In genomic region chr7:122884186-122884585, GRCh38 we compare ENCODE assay signal across 16 cellular contexts. TPM values are rescaled to one million over a fixed set of nuclear protein-coding genes. Genes with fewer than 3 reads are reported as not detected.
A peak's percentile ranks its signal among the peaks of the same experiment; 100 is the strongest.
DNase-seq lines count a peak whose midpoint lies in the region; ATAC-seq and TF ChIP-seq lines count a peak whose summit lies in the region.
"Had no signal": no experiment of that assay in that cellular context is flagged by ENCODE, and none has a peak within 500 bp of the region (broad histone marks: within the 10 kb centered on the region; RNA-seq: fewer than 3 reads in every experiment).

No MANE protein-coding gene starts in this region.

- H3K36me3 Mint-ChIP-seq in activated naive CD8-positive, alpha-beta T cell treated with anti-CD3 and anti-CD28 coated beads for 36 hours = no peaks in the 10 kb centered on the region
- H3K36me3 Mint-ChIP-seq: activated naive CD4-positive, alpha-beta T cell treated with anti-CD3 and anti-CD28 coated beads, Interleukin-2, amount 50 U/mL, for 24 hours; memory B cell had no signal

- no peaks in the 10 kb centered on the region for H3K9me3 Mint-ChIP-seq in activated naive CD8-positive, alpha-beta T cell treated with anti-CD3 and anti-CD28 coated beads for 36 hours
- H3K9me3 Mint-ChIP-seq: activated naive CD4-positive, alpha-beta T cell treated with anti-CD3 and anti-CD28 coated beads, Interleukin-2, amount 50 U/mL, for 24 hours; dendritic cell treated with granulocyte-macrophage colony-stimulating factor and Interleukin-4, amounts not matched to agents 40 ng/mL and 50 ng/mL, for 4 days; memory B cell; stimulated activated naive CD8-positive, alpha-beta T cell treated with anti-CD3 and anti-CD28 coated beads, Interleukin-15, amount 100 ng/mL, for 72 hours had no signal

- TF ChIP-seq POLR2A in heart left ventricle (IDR thresholded peaks at IDR 0.05) = no peak
- TF ChIP-seq POLR2A in gastroesophageal sphincter (IDR thresholded peaks at IDR 0.05) = no peak
- no peak for TF ChIP-seq POLR2A in upper lobe of left lung (IDR thresholded peaks at IDR 0.05)

- H3K27ac Mint-ChIP-seq in activated naive CD8-positive, alpha-beta T cell treated with anti-CD3 and anti-CD28 coated beads for 36 hours = no peak overlapping the region
- H3K27ac Mint-ChIP-seq: activated CD8-positive, alpha-beta T cell treated with anti-CD3 and anti-CD28 coated beads, Interleukin-2, amount 10 ng/mL, durations not matched to agents 7 days and 5 days; activated naive CD4-positive, alpha-beta T cell treated with anti-CD3 and anti-CD28 coated beads, Interleukin-2, amount 50 U/mL, for 24 hours; dendritic cell treated with granulocyte-macrophage colony-stimulating factor and Interleukin-4, amounts not matched to agents 40 ng/mL and 50 ng/mL, for 4 days; memory B cell; stimulated activated naive CD8-positive, alpha-beta T cell treated with anti-CD3 and anti-CD28 coated beads, Interleukin-15, amount 100 ng/mL, for 72 hours had no signal

- ATAC-seq in heart left ventricle = no peak
- ATAC-seq in gastroesophageal sphincter = no peak
- no peak for ATAC-seq in upper lobe of left lung (ENCODE audit: low FRiP score in 2 of 2)
- ATAC-seq: activated CD8-positive, alpha-beta T cell treated with anti-CD3 and anti-CD28 coated beads, Interleukin-2, amount 10 ng/mL, durations not matched to agents 7 days and 5 days; stimulated activated naive CD8-positive, alpha-beta T cell treated with anti-CD3 and anti-CD28 coated beads, Interleukin-15, amount 100 ng/mL, for 72 hours had no signal

- H3K4me3 Mint-ChIP-seq in activated naive CD8-positive, alpha-beta T cell treated with anti-CD3 and anti-CD28 coated beads for 36 hours = no peak overlapping the region
- H3K4me3 Mint-ChIP-seq: activated CD8-positive, alpha-beta T cell treated with anti-CD3 and anti-CD28 coated beads, Interleukin-2, amount 10 ng/mL, durations not matched to agents 7 days and 5 days; activated naive CD4-positive, alpha-beta T cell treated with anti-CD3 and anti-CD28 coated beads, Interleukin-2, amount 50 U/mL, for 24 hours; dendritic cell treated with granulocyte-macrophage colony-stimulating factor and Interleukin-4, amounts not matched to agents 40 ng/mL and 50 ng/mL, for 4 days; memory B cell; stimulated activated naive CD8-positive, alpha-beta T cell treated with anti-CD3 and anti-CD28 coated beads, Interleukin-15, amount 100 ng/mL, for 72 hours had no signal

- TF ChIP-seq CTCF in heart left ventricle (IDR thresholded peaks at IDR 0.05) (no peak), gastroesophageal sphincter (IDR thresholded peaks at IDR 0.05) (no peak), upper lobe of left lung (IDR thresholded peaks at IDR 0.05) (no peak)

- peaks cover 0 to 33% (median 0%) of the 10 kb centered on the region in 9 donors for H3K27me3 ChIP-seq in heart left ventricle
- H3K27me3 ChIP-seq in gastroesophageal sphincter = no peaks in the 10 kb centered on the region
- H3K27me3 ChIP-seq in upper lobe of left lung = peaks cover 0 to 8% (median 0%) of the 10 kb centered on the region in 4 donors

- H3K27me3 Mint-ChIP-seq in activated naive CD8-positive, alpha-beta T cell treated with anti-CD3 and anti-CD28 coated beads for 36 hours = peaks cover 52% of the 10 kb centered on the region

- 63 to 68% (median 68%) methylated on average over 4 of the region's 4 CpGs for WGBS in heart left ventricle, 4 donors
- 53% methylated on average over 4 of the region's 4 CpGs; no CpG with 5 or more reads in 1 of the 2 donors for WGBS in gastroesophageal sphincter (ENCODE audit: low coverage in 1 of 2), 2 donors
- 37 to 53% methylated on average over 4 of the region's 4 CpGs for WGBS in upper lobe of left lung, 2 donors

- H3K4me1 ChIP-seq in heart left ventricle = peaks cover 0 to 42% (median 13%) of the 10 kb centered on the region in 12 donors
- peaks cover 2 to 69% (median 10%) of the 10 kb centered on the region in 3 donors for H3K4me1 ChIP-seq in gastroesophageal sphincter
- peaks cover 28 to 39% (median 37%) of the 10 kb centered on the region in 4 donors for H3K4me1 ChIP-seq in upper lobe of left lung
- H3K4me1 ChIP-seq: parathyroid adenoma had no signal

- H3K36me3 ChIP-seq in heart left ventricle (no peaks in the 10 kb centered on the region), gastroesophageal sphincter (no peaks in the 10 kb centered on the region), upper lobe of left lung (no peaks in the 10 kb centered on the region)

- H3K27ac ChIP-seq in heart left ventricle (peak overlapping the region in 1 of 12 donors; percentile 95), gastroesophageal sphincter (peak overlapping the region in 3 of 4 donors; percentile 7 to 96 (median 96)), upper lobe of left lung (peak overlapping the region in 3 of 4 donors; percentile 39 to 98 (median 95))
- H3K27ac ChIP-seq: parathyroid adenoma had no signal

- intact Hi-C loops in heart left ventricle (cut with DNase I) (loop anchor here in 6 of 10 donors (5.0 to 10.0 kb wide), 3 partner anchors 82 to 271 kb away; no protein-coding TSS in a partner anchor), cardiac septum (cut with DNase I) (no loop called here)

- DNase-seq in heart left ventricle = no peak
- DNase-seq in cardiac septum (ENCODE audit: low spot score) = no peak
- DNase-seq in NCI-H774 (lab: John Stamatoyannopoulos, UW) = peak; percentile 84
- DNase-seq in upper lobe of left lung = no peak
- no peak for DNase-seq in DMS 273 (lab: John Stamatoyannopoulos, UW; ENCODE audit: unreplicated experiment)
- no peak for DNase-seq in activated naive CD8-positive, alpha-beta T cell treated with anti-CD3 and anti-CD28 coated beads for 36 hours
- DNase-seq in SIG-M5 (lab: John Stamatoyannopoulos, UW) = no peak
- DNase-seq: activated CD8-positive, alpha-beta T cell treated with anti-CD3 and anti-CD28 coated beads, Interleukin-2, amount 10 ng/mL, durations not matched to agents 7 days and 5 days; DMS79 treated with DMSO at 0.1 percent for 48 hours; NCI-H446 treated with DMSO at 0.1 percent for 48 hours; stimulated activated naive CD8-positive, alpha-beta T cell treated with anti-CD3 and anti-CD28 coated beads, Interleukin-15, amount 100 ng/mL, for 72 hours had no signal

- H3K9me3 ChIP-seq in heart left ventricle (no peaks in the 10 kb centered on the region), gastroesophageal sphincter (no peaks in the 10 kb centered on the region), upper lobe of left lung (no peaks in the 10 kb centered on the region)

- H3K4me3 ChIP-seq in heart left ventricle (peak overlapping the region in 9 of 12 donors; percentile 63 to 91 (median 82)), gastroesophageal sphincter (peak overlapping the region; percentile 82 to 93), upper lobe of left lung (peak overlapping the region in 3 of 4 donors; percentile 61 to 80 (median 78))

- no peak for TF ChIP-seq EP300 in gastroesophageal sphincter (IDR thresholded peaks at IDR 0.05)
- no peak for TF ChIP-seq EP300 in upper lobe of left lung (IDR thresholded peaks at IDR 0.05)

- peaks cover 5% of the 10 kb centered on the region for H3K4me1 Mint-ChIP-seq in activated naive CD8-positive, alpha-beta T cell treated with anti-CD3 and anti-CD28 coated beads for 36 hours
- H3K4me1 Mint-ChIP-seq: memory B cell had no signal

RNA-seq across cellular contexts. Expression of gene CADPS2, which starts 2.1 kb away (rescaled TPM):
- 10 to 100 TPM in 5 of 9 donors, 1 to 10 TPM in 4; 6.5 to 29.0 (median 10.3) TPM for total RNA-seq in heart left ventricle
- polyA plus RNA-seq in heart left ventricle = 10 to 100 TPM in 1 of 2 donors, 1 to 10 TPM in 1; 6.8 to 18.9 TPM
- 6.3 TPM for total RNA-seq in cardiac septum
- total RNA-seq in gastroesophageal sphincter = 100 to 1,000 TPM in 3 of 4 donors, 10 to 100 TPM in 1; 20.3 to 205 (median 138) TPM
- total RNA-seq in upper lobe of left lung = 10 to 100 TPM; 33.3 to 74.7 (median 45.7) TPM
- total RNA-seq in activated naive CD8-positive, alpha-beta T cell treated with anti-CD3 and anti-CD28 coated beads for 36 hours = not detected
- total RNA-seq: activated CD8-positive, alpha-beta T cell treated with anti-CD3 and anti-CD28 coated beads, Interleukin-2, amount 10 ng/mL, durations not matched to agents 7 days and 5 days had no signal
